ENCODE assay signal across 24 cellular contexts in the genomic region with DNA sequence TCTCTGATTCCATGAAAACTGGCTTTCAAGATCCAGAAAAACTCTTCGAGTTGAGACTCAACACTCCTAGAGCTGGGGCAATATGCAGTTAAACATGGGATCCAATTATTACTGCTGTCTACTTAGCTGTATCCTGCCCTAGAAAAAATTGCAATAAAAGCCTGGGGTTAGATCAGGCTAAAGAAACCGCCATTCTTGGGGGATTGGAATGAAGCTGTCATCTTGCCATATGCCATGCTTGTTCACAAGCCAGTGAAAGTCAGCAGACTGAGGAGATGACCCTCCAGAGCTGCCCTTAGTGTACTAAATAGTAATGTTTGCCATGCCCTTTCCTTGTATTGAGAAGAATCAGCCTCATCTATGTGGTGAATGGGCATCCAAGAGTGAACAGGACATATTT. TPM values are rescaled to one million over a fixed set of nuclear protein-coding genes. Genes with fewer than 3 reads are reported as not detected.
DNase-seq lines count a peak whose midpoint lies in the region; ATAC-seq and TF ChIP-seq lines count a peak whose summit lies in the region.
"Had no signal": no experiment of that assay in that cellular context is flagged by ENCODE, and none has a peak within 500 bp of the region (broad histone marks: within the 10 kb centered on the region; RNA-seq: fewer than 3 reads in every experiment).

No MANE protein-coding gene starts in this region.

- no peaks in the 10 kb centered on the region for H3K27me3 ChIP-seq in Caco-2 (replicated peaks; ENCODE audit: control insufficient read depth, insufficient read depth, low read length)
- no peaks in the 10 kb centered on the region for H3K27me3 ChIP-seq in WERI-Rb-1 (ENCODE audit: insufficient read depth, low read depth, severe bottlenecking)
- H3K27me3 ChIP-seq in osteoblast (ENCODE audit: insufficient read depth, low read length), result no peaks in the 10 kb centered on the region
- H3K27me3 ChIP-seq: BLaER1 treated with 17β-estradiol and CSF1 and Interleukin-3, amounts not matched to agents 10 nM and 100 nM had no signal

- CTCF ChIA-PET in Caco-2 (lab: Charles Lee), result no interaction called here

- no peak overlapping the region for H3K4me2 ChIP-seq in osteoblast (ENCODE audit: insufficient read depth, low read length)
- H3K4me2 ChIP-seq: A549; BLaER1 treated with 17β-estradiol and CSF1 and Interleukin-3, amounts not matched to agents 10 nM and 100 nM had no signal

- H3K27ac Mint-ChIP-seq in activated CD4-positive, alpha-beta T cell treated with anti-CD3 and anti-CD28 coated beads, Interleukin-2, amount 10 ng/mL, durations not matched to agents 24 days and 14 days, result no peak overlapping the region
- no peak overlapping the region for H3K27ac Mint-ChIP-seq in Caco-2 (ENCODE audit: unreplicated experiment)
- H3K27ac Mint-ChIP-seq: B cell; CD4-positive, alpha-beta T cell; CD8-positive, alpha-beta T cell had no signal

- POLR2A ChIA-PET in Caco-2 (lab: Charles Lee), result no interaction called here

- no peak for ATAC-seq in HG03521 (IDR thresholded peaks at IDR 0.05; ENCODE audit: unreplicated experiment)
- ATAC-seq in GM18520 (IDR thresholded peaks at IDR 0.05; ENCODE audit: unreplicated experiment), result no peak
- ATAC-seq: A549; CD8-positive, alpha-beta T cell; GM12878 had no signal

- H4K20me1 ChIP-seq in osteoblast (ENCODE audit: insufficient read depth, low read length), result no peaks in the 10 kb centered on the region
- H4K20me1 ChIP-seq: BLaER1 treated with 17β-estradiol and CSF1 and Interleukin-3, amounts not matched to agents 10 nM and 100 nM had no signal

- H3K9me3 Mint-ChIP-seq in activated CD4-positive, alpha-beta T cell treated with anti-CD3 and anti-CD28 coated beads, Interleukin-2, amount 10 ng/mL, durations not matched to agents 24 days and 14 days, result no peaks in the 10 kb centered on the region
- no peaks in the 10 kb centered on the region for H3K9me3 Mint-ChIP-seq in Caco-2 (ENCODE audit: unreplicated experiment)
- H3K9me3 Mint-ChIP-seq: CD4-positive, alpha-beta T cell; CD8-positive, alpha-beta T cell had no signal

- H3K36me3 Mint-ChIP-seq in activated CD4-positive, alpha-beta T cell treated with anti-CD3 and anti-CD28 coated beads, Interleukin-2, amount 10 ng/mL, durations not matched to agents 24 days and 14 days (ENCODE audit: low read depth), result no peaks in the 10 kb centered on the region
- peaks cover 11% of the 10 kb centered on the region for H3K36me3 Mint-ChIP-seq in Caco-2 (ENCODE audit: insufficient read depth, unreplicated experiment)

- no peaks in the 10 kb centered on the region for H3K79me2 ChIP-seq in osteoblast (ENCODE audit: insufficient read depth, low read length)

- peak; percentile 21 for DNase-seq in activated CD4-positive, alpha-beta T cell treated with anti-CD3 and anti-CD28 coated beads, Interleukin-2, amount 10 ng/mL, durations not matched to agents 24 days and 14 days
- DNase-seq in activated CD4-positive, alpha-beta T cell treated with anti-CD3 and anti-CD28 coated beads for 4 hours, result no peak
- DNase-seq in Caco-2, result no peak
- DNase-seq in WERI-Rb-1, result peak; percentile 63
- DNase-seq in osteoblast (ENCODE audit: insufficient read length, low spot score, missing footprints), result peak; percentile 42
- DNase-seq: AML-193; CD4-positive, alpha-beta T cell; CD8-positive, alpha-beta T cell; DMS 273 treated with DMSO at 0.1 percent for 48 hours; DMS153; DMS53; DMS79; DND-41; EL; GDM1 had no signal

- TF ChIP-seq CTCF in Caco-2 (IDR thresholded peaks at IDR 0.05; ENCODE audit: insufficient read depth in 1 of 2, low read depth in 1 of 2, low read length in 1 of 2, severe bottlenecking in 1 of 2, unreplicated experiment in 1 of 2) (no peak), WERI-Rb-1 (IDR thresholded peaks at IDR 0.05; ENCODE audit: low read depth, low read length) (no peak), osteoblast (IDR thresholded peaks at IDR 0.05; ENCODE audit: extremely low read depth, low read depth, low read length) (no peak)

- no peaks in the 10 kb centered on the region for H3K27me3 Mint-ChIP-seq in activated CD4-positive, alpha-beta T cell treated with anti-CD3 and anti-CD28 coated beads, Interleukin-2, amount 10 ng/mL, durations not matched to agents 24 days and 14 days
- no peaks in the 10 kb centered on the region for H3K27me3 Mint-ChIP-seq in Caco-2 (ENCODE audit: insufficient read depth, unreplicated experiment)
- H3K27me3 Mint-ChIP-seq: B cell; CD4-positive, alpha-beta T cell had no signal

- intact Hi-C loops in activated CD4-positive, alpha-beta T cell treated with anti-CD3 and anti-CD28 coated beads, Interleukin-2, amount 10 ng/mL, durations not matched to agents 24 days and 14 days (cut with micrococcal nuclease), result no loop called here
- intact Hi-C loops in Caco-2 (cut with micrococcal nuclease; ENCODE audit: unreplicated experiment), result no loop called here

- H3K4me3 ChIP-seq in Caco-2 (ENCODE audit: low read depth, low read length) (no peak overlapping the region), WERI-Rb-1 (ENCODE audit: low read depth, low read length) (no peak overlapping the region), osteoblast (ENCODE audit: insufficient read depth, low read length) (no peak overlapping the region)
- H3K4me3 ChIP-seq: A549; BLaER1 treated with 17β-estradiol and CSF1 and Interleukin-3, amounts not matched to agents 10 nM and 100 nM; GM12878 had no signal

- no peak overlapping the region for H2AFZ ChIP-seq in osteoblast (ENCODE audit: low read length)

- H3K36me3 ChIP-seq in Caco-2 (ENCODE audit: control insufficient read depth, insufficient read depth, low read length) (no peaks in the 10 kb centered on the region; the same call in 1 of the 2 replicates), WERI-Rb-1 (no peaks in the 10 kb centered on the region; the same call in none of the 2 replicates), osteoblast (ENCODE audit: insufficient read depth, low read length) (no peaks in the 10 kb centered on the region)

- no peaks in the 10 kb centered on the region for H3K4me1 Mint-ChIP-seq in activated CD4-positive, alpha-beta T cell treated with anti-CD3 and anti-CD28 coated beads, Interleukin-2, amount 10 ng/mL, durations not matched to agents 24 days and 14 days
- no peaks in the 10 kb centered on the region for H3K4me1 Mint-ChIP-seq in Caco-2 (ENCODE audit: low read depth, unreplicated experiment)
- H3K4me1 Mint-ChIP-seq: B cell had no signal

- H3K4me1 ChIP-seq in Caco-2 (peaks cover 9% of the 10 kb centered on the region), osteoblast (ENCODE audit: insufficient read depth, low read length) (no peaks in the 10 kb centered on the region)
- H3K4me1 ChIP-seq: BLaER1 treated with 17β-estradiol and CSF1 and Interleukin-3, amounts not matched to agents 10 nM and 100 nM had no signal

- H3K9me3 ChIP-seq in Caco-2 (no peaks in the 10 kb centered on the region), WERI-Rb-1 (ENCODE audit: severe bottlenecking) (no peaks in the 10 kb centered on the region), osteoblast (ENCODE audit: low read depth, low read length) (no peaks in the 10 kb centered on the region)
- H3K9me3 ChIP-seq: A549; BLaER1 treated with 17β-estradiol and CSF1 and Interleukin-3, amounts not matched to agents 10 nM and 100 nM had no signal

- H3K4me3 Mint-ChIP-seq in activated CD4-positive, alpha-beta T cell treated with anti-CD3 and anti-CD28 coated beads, Interleukin-2, amount 10 ng/mL, durations not matched to agents 24 days and 14 days, result no peak overlapping the region
- no peak overlapping the region for H3K4me3 Mint-ChIP-seq in Caco-2 (ENCODE audit: unreplicated experiment)
- H3K4me3 Mint-ChIP-seq: B cell; CD4-positive, alpha-beta T cell; CD8-positive, alpha-beta T cell had no signal

- H3K27ac ChIP-seq in WERI-Rb-1 (peak overlapping the region; percentile 59), osteoblast (ENCODE audit: low read depth, low read length) (no peak overlapping the region)
- H3K27ac ChIP-seq: 22Rv1; A549; BLaER1 treated with 17β-estradiol and CSF1 and Interleukin-3, amounts not matched to agents 10 nM and 100 nM; C4-2B had no signal

- TSS peak; percentile 11 for BruUV-seq in Caco-2 (replicated peaks; lab: Mats Ljungman, UMichigan)

RNA-seq across cellular contexts. Expression of gene CYP26B1, which starts 30.9 kb away (rescaled TPM):
- not detected in 2 replicates for total RNA-seq in activated CD4-positive, alpha-beta T cell treated with anti-CD3 and anti-CD28 coated beads, Interleukin-2, amount 10 ng/mL, durations not matched to agents 24 days and 14 days
- total RNA-seq in Caco-2 (2022) (1.7 and 2.8 TPM in 2 replicates), osteoblast (under 0.01 TPM in 2 replicates)
- total RNA-seq: B cell; CD8-positive, alpha-beta T cell; G401; GM12878 had no signal

Comparison
In these comparisons a context has a peak if more than half of its experiments do, and no peak if none do; other contexts are left out.
1. DNase-seq: peak in activated CD4-positive, alpha-beta T cell treated with anti-CD3 and anti-CD28 coated beads, Interleukin-2, amount 10 ng/mL, durations not matched to agents 24 days and 14 days (single experiment), WERI-Rb-1 (single experiment) and osteoblast (single experiment); none in activated CD4-positive, alpha-beta T cell treated with anti-CD3 and anti-CD28 coated beads for 4 hours (0 of 2) and Caco-2 (0 of 2).